In the genomic region with DNA sequence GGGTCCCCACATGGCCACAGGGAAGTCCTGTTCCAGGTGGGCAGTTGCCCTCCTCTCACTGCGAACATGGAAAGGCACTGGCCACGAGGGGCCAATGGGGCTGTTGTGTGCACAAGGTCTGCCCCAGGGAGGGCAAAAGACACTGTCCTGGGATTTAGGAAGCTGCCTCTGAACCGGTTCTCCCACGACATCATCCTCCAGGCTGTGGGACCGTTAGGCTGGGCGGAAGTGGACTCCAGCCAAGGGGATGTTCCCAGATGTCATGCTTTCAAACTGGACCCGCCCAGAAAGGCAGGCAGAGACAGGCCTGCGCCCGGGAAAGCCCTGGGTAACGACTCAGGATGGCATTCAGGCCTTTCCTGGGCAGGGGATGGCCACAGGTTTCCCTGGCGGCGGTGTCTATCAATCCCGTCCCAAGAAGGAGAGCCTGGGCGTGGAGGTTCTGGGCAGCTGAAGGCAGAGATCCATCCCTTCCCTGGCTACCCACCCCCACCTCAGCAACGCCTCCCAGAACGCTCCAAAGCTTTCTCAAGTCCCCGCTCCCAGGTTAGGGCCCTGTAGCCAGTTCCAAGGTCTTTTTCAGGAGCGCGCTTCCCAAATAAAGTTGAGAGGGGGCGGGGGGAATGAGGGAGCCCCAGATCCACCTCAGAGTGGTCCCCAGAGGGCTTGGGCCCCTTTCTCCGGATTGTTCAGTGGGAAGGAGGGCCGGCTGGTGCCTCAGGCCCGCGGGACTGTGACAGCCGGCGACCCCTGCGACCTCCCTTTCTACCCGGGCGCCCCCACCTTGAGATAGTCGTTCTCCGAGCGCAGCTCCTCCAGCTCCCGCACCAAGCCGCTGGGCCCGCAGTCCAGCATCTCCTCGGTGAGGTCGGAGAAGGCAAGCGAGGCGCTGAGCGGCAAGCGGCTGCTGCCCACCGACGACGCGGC, we compare ENCODE assay signal across 1 cellular context.
TF ChIP-seq lines count a peak whose summit lies in the region.

No MANE protein-coding gene starts in this region.

TF ChIP-seq in K562, 482 proteins besides CTCF, POLR2A, EP300 and RAD21 (continued from another document and continues in another):
- TF ChIP-seq, protein P1, sequence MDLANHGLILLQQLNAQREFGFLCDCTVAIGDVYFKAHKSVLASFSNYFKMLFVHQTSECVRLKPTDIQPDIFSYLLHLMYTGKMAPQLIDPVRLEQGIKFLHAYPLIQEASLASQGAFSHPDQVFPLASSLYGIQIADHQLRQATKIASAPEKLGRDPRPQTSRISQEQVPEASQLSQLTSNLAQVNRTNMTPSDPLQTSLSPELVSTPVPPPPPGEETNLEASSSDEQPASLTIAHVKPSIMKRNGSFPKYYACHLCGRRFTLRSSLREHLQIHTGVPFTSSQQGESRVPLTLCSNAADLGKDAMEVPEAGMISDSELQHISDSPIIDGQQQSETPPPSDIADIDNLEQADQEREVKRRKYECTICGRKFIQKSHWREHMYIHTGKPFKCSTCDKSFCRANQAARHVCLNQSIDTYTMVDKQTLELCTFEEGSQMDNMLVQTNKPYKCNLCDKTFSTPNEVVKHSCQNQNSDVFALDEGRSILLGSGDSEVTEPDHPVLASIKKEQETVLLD (IDR thresholded peaks at IDR 0.05), result no peak
- TF ChIP-seq ZNF263 (CRISPR knock-in tag; IDR thresholded peaks at IDR 0.05; ENCODE audit: borderline replicate concordance) (no peak), MAZ (CRISPR knock-in tag; conservative IDR thresholded peaks at IDR 0.05 in 1 of 2, IDR thresholded peaks at IDR 0.05 in 1 of 2) (peak in 1 of 2 experiments; percentile 49; a peak in 1 of 4 replicates), MTA3 (IDR thresholded peaks at IDR 0.05; ENCODE audit: borderline replicate concordance) (peak; percentile 45; the same call in 1 of the 2 replicates), PHF8 (IDR thresholded peaks at IDR 0.05; ENCODE audit: borderline replicate concordance, low read length) (peak; percentile 55; the same call in 1 of the 2 replicates), YY1 (IDR thresholded peaks at IDR 0.05; ENCODE audit: borderline replicate concordance in 1 of 3, control insufficient read depth in 1 of 3, extremely low read depth in 1 of 3, insufficient read depth in 3 of 3, insufficient read length in 1 of 3, insufficient replicate concordance in 2 of 3, low read depth in 1 of 3, low read length in 2 of 3) (peak in 2 of 3 experiments; percentile 19 to 32), NR2C2 (CRISPR knock-in tag; IDR thresholded peaks at IDR 0.05) (no peak), NR2C2 (tag; IDR thresholded peaks at IDR 0.05) (peak; percentile 44; the same call in 1 of the 2 replicates), NR4A1 (CRISPR knock-in tag; IDR thresholded peaks at IDR 0.05) (0 out of 2 replicates have a peak, but pooled peaks have one; percentile 6), NR4A1 (tag; IDR thresholded peaks at IDR 0.05) (no peak), SP1 (CRISPR knock-in tag; IDR thresholded peaks at IDR 0.05) (peak; percentile 54; the same call in 1 of the 2 replicates), SUPT5H (IDR thresholded peaks at IDR 0.05) (peak; percentile 74), CBX2 (IDR thresholded peaks at IDR 0.05; ENCODE audit: insufficient read depth, low read length, poor library complexity, severe bottlenecking) (no peak), MCM3 (IDR thresholded peaks at IDR 0.05) (no peak), TEAD2 (tag; IDR thresholded peaks at IDR 0.05) (no peak), FUS (optimal IDR thresholded peaks at IDR 0.05; ENCODE audit: low read depth, low read length) (no peak), FOXM1 (IDR thresholded peaks at IDR 0.05; ENCODE audit: low read depth) (peak; percentile 25; the same call in 1 of the 2 replicates), FOXM1 (CRISPR knock-in tag; IDR thresholded peaks at IDR 0.05; ENCODE audit: low read depth) (no peak), TAF1 (IDR thresholded peaks at IDR 0.05; ENCODE audit: control insufficient read depth, extremely low read depth, insufficient read depth, low read length, severe bottlenecking) (peak; percentile 48), GATAD2B (IDR thresholded peaks at IDR 0.05; ENCODE audit: borderline replicate concordance) (no peak), CREM (IDR thresholded peaks at IDR 0.05; ENCODE audit: low read depth) (no peak; the same call in 1 of the 2 replicates), MYC (IDR thresholded peaks at IDR 0.05; ENCODE audit: low read depth, low read length) (peak; percentile 84), MYC (CRISPR knock-in tag; IDR thresholded peaks at IDR 0.05; ENCODE audit: borderline replicate concordance, low read depth) (peak; percentile 70; the same call in 1 of the 2 replicates), KDM5B (IDR thresholded peaks at IDR 0.05; ENCODE audit: insufficient replicate concordance, low read depth, low read length) (peak; percentile 16), ZNF133 (CRISPR knock-in tag; IDR thresholded peaks at IDR 0.05) (no peak)
- TF ChIP-seq, protein P2, sequence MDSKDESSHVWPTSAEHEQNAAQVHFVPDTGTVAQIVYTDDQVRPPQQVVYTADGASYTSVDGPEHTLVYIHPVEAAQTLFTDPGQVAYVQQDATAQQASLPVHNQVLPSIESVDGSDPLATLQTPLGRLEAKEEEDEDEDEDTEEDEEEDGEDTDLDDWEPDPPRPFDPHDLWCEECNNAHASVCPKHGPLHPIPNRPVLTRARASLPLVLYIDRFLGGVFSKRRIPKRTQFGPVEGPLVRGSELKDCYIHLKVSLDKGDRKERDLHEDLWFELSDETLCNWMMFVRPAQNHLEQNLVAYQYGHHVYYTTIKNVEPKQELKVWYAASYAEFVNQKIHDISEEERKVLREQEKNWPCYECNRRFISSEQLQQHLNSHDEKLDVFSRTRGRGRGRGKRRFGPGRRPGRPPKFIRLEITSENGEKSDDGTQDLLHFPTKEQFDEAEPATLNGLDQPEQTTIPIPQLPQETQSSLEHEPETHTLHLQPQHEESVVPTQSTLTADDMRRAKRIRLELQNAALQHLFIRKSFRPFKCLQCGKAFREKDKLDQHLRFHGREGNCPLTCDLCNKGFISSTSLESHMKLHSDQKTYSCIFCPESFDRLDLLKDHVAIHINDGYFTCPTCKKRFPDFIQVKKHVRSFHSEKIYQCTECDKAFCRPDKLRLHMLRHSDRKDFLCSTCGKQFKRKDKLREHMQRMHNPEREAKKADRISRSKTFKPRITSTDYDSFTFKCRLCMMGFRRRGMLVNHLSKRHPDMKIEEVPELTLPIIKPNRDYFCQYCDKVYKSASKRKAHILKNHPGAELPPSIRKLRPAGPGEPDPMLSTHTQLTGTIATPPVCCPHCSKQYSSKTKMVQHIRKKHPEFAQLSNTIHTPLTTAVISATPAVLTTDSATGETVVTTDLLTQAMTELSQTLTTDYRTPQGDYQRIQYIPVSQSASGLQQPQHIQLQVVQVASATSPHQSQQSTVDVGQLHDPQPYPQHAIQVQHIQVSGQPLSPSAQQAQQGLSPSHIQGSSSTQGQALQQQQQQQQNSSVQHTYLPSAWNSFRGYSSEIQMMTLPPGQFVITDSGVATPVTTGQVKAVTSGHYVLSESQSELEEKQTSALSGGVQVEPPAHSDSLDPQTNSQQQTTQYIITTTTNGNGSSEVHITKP (IDR thresholded peaks at IDR 0.05; ENCODE audit: partially characterized antibody), result peak; percentile 77
- TF ChIP-seq, protein P3, sequence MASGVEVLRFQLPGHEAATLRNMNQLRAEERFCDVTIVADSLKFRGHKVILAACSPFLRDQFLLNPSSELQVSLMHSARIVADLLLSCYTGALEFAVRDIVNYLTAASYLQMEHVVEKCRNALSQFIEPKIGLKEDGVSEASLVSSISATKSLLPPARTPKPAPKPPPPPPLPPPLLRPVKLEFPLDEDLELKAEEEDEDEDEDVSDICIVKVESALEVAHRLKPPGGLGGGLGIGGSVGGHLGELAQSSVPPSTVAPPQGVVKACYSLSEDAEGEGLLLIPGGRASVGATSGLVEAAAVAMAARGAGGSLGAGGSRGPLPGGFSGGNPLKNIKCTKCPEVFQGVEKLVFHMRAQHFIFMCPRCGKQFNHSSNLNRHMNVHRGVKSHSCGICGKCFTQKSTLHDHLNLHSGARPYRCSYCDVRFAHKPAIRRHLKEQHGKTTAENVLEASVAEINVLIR (CRISPR knock-in tag; IDR thresholded peaks at IDR 0.05), result no peak
- TF ChIP-seq, protein P4, sequence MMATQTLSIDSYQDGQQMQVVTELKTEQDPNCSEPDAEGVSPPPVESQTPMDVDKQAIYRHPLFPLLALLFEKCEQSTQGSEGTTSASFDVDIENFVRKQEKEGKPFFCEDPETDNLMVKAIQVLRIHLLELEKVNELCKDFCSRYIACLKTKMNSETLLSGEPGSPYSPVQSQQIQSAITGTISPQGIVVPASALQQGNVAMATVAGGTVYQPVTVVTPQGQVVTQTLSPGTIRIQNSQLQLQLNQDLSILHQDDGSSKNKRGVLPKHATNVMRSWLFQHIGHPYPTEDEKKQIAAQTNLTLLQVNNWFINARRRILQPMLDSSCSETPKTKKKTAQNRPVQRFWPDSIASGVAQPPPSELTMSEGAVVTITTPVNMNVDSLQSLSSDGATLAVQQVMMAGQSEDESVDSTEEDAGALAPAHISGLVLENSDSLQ (IDR thresholded peaks at IDR 0.05), result peak; percentile 53; the same call in 1 of the 2 replicates
- TF ChIP-seq, protein P5, sequence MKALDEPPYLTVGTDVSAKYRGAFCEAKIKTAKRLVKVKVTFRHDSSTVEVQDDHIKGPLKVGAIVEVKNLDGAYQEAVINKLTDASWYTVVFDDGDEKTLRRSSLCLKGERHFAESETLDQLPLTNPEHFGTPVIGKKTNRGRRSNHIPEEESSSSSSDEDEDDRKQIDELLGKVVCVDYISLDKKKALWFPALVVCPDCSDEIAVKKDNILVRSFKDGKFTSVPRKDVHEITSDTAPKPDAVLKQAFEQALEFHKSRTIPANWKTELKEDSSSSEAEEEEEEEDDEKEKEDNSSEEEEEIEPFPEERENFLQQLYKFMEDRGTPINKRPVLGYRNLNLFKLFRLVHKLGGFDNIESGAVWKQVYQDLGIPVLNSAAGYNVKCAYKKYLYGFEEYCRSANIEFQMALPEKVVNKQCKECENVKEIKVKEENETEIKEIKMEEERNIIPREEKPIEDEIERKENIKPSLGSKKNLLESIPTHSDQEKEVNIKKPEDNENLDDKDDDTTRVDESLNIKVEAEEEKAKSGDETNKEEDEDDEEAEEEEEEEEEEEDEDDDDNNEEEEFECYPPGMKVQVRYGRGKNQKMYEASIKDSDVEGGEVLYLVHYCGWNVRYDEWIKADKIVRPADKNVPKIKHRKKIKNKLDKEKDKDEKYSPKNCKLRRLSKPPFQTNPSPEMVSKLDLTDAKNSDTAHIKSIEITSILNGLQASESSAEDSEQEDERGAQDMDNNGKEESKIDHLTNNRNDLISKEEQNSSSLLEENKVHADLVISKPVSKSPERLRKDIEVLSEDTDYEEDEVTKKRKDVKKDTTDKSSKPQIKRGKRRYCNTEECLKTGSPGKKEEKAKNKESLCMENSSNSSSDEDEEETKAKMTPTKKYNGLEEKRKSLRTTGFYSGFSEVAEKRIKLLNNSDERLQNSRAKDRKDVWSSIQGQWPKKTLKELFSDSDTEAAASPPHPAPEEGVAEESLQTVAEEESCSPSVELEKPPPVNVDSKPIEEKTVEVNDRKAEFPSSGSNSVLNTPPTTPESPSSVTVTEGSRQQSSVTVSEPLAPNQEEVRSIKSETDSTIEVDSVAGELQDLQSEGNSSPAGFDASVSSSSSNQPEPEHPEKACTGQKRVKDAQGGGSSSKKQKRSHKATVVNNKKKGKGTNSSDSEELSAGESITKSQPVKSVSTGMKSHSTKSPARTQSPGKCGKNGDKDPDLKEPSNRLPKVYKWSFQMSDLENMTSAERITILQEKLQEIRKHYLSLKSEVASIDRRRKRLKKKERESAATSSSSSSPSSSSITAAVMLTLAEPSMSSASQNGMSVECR (CRISPR knock-in tag; IDR thresholded peaks at IDR 0.05), result peak; percentile 55; the same call in 1 of the 2 replicates
- TF ChIP-seq, protein P6, sequence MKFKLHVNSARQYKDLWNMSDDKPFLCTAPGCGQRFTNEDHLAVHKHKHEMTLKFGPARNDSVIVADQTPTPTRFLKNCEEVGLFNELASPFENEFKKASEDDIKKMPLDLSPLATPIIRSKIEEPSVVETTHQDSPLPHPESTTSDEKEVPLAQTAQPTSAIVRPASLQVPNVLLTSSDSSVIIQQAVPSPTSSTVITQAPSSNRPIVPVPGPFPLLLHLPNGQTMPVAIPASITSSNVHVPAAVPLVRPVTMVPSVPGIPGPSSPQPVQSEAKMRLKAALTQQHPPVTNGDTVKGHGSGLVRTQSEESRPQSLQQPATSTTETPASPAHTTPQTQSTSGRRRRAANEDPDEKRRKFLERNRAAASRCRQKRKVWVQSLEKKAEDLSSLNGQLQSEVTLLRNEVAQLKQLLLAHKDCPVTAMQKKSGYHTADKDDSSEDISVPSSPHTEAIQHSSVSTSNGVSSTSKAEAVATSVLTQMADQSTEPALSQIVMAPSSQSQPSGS (CRISPR knock-in tag; IDR thresholded peaks at IDR 0.05), result no peak
- TF ChIP-seq, protein P7, sequence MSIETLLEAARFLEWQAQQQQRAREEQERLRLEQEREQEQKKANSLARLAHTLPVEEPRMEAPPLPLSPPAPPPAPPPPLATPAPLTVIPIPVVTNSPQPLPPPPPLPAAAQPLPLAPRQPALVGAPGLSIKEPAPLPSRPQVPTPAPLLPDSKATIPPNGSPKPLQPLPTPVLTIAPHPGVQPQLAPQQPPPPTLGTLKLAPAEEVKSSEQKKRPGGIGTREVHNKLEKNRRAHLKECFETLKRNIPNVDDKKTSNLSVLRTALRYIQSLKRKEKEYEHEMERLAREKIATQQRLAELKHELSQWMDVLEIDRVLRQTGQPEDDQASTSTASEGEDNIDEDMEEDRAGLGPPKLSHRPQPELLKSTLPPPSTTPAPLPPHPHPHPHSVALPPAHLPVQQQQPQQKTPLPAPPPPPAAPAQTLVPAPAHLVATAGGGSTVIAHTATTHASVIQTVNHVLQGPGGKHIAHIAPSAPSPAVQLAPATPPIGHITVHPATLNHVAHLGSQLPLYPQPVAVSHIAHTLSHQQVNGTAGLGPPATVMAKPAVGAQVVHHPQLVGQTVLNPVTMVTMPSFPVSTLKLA (conservative IDR thresholded peaks at IDR 0.05), result peak; percentile 82 to 84
- TF ChIP-seq, protein P8, sequence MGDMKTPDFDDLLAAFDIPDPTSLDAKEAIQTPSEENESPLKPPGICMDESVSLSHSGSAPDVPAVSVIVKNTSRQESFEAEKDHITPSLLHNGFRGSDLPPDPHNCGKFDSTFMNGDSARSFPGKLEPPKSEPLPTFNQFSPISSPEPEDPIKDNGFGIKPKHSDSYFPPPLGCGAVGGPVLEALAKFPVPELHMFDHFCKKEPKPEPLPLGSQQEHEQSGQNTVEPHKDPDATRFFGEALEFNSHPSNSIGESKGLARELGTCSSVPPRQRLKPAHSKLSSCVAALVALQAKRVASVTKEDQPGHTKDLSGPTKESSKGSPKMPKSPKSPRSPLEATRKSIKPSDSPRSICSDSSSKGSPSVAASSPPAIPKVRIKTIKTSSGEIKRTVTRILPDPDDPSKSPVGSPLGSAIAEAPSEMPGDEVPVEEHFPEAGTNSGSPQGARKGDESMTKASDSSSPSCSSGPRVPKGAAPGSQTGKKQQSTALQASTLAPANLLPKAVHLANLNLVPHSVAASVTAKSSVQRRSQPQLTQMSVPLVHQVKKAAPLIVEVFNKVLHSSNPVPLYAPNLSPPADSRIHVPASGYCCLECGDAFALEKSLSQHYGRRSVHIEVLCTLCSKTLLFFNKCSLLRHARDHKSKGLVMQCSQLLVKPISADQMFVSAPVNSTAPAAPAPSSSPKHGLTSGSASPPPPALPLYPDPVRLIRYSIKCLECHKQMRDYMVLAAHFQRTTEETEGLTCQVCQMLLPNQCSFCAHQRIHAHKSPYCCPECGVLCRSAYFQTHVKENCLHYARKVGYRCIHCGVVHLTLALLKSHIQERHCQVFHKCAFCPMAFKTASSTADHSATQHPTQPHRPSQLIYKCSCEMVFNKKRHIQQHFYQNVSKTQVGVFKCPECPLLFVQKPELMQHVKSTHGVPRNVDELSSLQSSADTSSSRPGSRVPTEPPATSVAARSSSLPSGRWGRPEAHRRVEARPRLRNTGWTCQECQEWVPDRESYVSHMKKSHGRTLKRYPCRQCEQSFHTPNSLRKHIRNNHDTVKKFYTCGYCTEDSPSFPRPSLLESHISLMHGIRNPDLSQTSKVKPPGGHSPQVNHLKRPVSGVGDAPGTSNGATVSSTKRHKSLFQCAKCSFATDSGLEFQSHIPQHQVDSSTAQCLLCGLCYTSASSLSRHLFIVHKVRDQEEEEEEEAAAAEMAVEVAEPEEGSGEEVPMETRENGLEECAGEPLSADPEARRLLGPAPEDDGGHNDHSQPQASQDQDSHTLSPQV (IDR thresholded peaks at IDR 0.05), result peak; percentile 69
